ENCODE assay signal across 1 cellular context in genomic region chr2:231541605-231542509, GRCh38.
TF ChIP-seq lines count a peak whose summit lies in the region.

No MANE protein-coding gene starts in this region.

TF ChIP-seq in GM23338, 12 proteins besides CTCF, POLR2A, EP300 and RAD21:
- TF ChIP-seq ZNF462 (CRISPR knock-in tag; IDR thresholded peaks at IDR 0.05): no peak
- no peak for TF ChIP-seq POLR2AphosphoS5 (IDR thresholded peaks at IDR 0.05; ENCODE audit: low read depth)
- TF ChIP-seq ETS1 (IDR thresholded peaks at IDR 0.05): no peak
- no peak for TF ChIP-seq ZNF114 (CRISPR knock-in tag; IDR thresholded peaks at IDR 0.05)
- no peak for TF ChIP-seq STAT1 (IDR thresholded peaks at IDR 0.05; ENCODE audit: unreplicated experiment)
- no peak for TF ChIP-seq JUNB (IDR thresholded peaks at IDR 0.05; ENCODE audit: unreplicated experiment)
- TF ChIP-seq NANOG (IDR thresholded peaks at IDR 0.05; ENCODE audit: borderline replicate concordance): no peak
- no peak for TF ChIP-seq CREB1 (CRISPR knock-in tag; IDR thresholded peaks at IDR 0.05; ENCODE audit: low read depth)
- TF ChIP-seq REST (IDR thresholded peaks at IDR 0.05; ENCODE audit: unreplicated experiment): no peak
- no peak for TF ChIP-seq EZH2 (IDR thresholded peaks at IDR 0.05; ENCODE audit: low read depth, unreplicated experiment)
- no peak for TF ChIP-seq ZNF331 (CRISPR knock-in tag; IDR thresholded peaks at IDR 0.05; ENCODE audit: low read depth)
TF ChIP-seq in GM23338: peak in this region for 0.
